ENCODE assay signal across 24 cellular contexts in the genomic region with DNA sequence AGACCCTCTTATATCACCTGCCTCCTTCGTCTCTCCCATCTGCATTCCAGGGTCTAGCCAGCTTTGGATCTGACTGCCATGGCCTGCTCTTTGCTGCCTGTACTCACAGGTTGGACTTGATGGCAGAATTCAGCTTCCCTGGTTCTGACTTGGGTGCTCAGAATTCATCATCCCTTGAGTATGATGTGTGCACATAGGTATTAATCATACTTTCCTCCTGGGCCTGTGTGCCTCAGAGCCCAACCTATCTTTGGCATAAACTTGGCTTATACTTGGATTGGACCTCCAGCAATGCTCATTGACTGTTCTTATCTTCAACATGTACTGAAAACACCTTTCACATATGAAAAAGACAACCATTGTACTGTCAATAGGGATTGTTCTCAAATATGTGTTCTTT.
"Had no signal": no experiment of that assay in that cellular context is flagged by ENCODE, and none has a peak within 500 bp of the region (broad histone marks: within the 10 kb centered on the region; RNA-seq: fewer than 3 reads in every experiment).

No MANE protein-coding gene starts in this region.

- DNase-seq: activated CD4-positive, alpha-beta memory T cell treated with anti-CD3 and anti-CD28 coated beads for 36 hours; activated CD4-positive, alpha-beta T cell treated with anti-CD3 and anti-CD28 coated beads, Interleukin-2, amount 10 ng/mL, durations not matched to agents 7 days and 5 days; activated CD4-positive, CD25-positive, alpha-beta regulatory T cell; activated CD8-positive, alpha-beta memory T cell treated with anti-CD3 and anti-CD28 coated beads for 24 hours; activated effector memory CD4-positive, alpha-beta T cell treated with anti-CD3 and anti-CD28 coated beads, Interleukin-2, amount 50 U/mL, for 16 hours; activated naive CD4-positive, alpha-beta T cell treated with Interleukin-2 at 50 U/mL for 16 hours; activated T-cell treated with anti-CD3 and anti-CD28 coated beads, Interleukin-2, amount 50 U/mL, for 4 hours; amygdala; brain microvascular endothelial cell; caudate nucleus; Kasumi-1; KBM-7; NCI-H1048; NCI-H1694; NCI-H2029; NCI-H2107; NCI-H2171 treated with DMSO at 0.1 percent for 48 hours; NCI-H345; NCI-H510A; NCI-H526 treated with DMSO at 0.1 percent for 48 hours; Peyer's patch; Right ventricle myocardium superior; SJCRH30 had no signal

- H3K27ac ChIP-seq: brain microvascular endothelial cell, Peyer's patch, RWPE1, SJCRH30 had no signal

- H3K4me1 ChIP-seq: Peyer's patch, SJCRH30 had no signal

- H3K27me3 ChIP-seq: brain microvascular endothelial cell, Peyer's patch, SJCRH30 had no signal

- H3K4me3 ChIP-seq: Peyer's patch, SJCRH30 had no signal

- H3K9me3 ChIP-seq: Peyer's patch, SJCRH30 had no signal

- H3K36me3 ChIP-seq: brain microvascular endothelial cell, Peyer's patch, SJCRH30 had no signal
